ENCODE assay signal across 1 cellular context in genomic region chr1:31368611-31369107, GRCh38.
TF ChIP-seq lines count a peak whose summit lies in the region.

No MANE protein-coding gene starts in this region.

TF ChIP-seq in K562, 482 proteins besides CTCF, POLR2A, EP300 and RAD21 (continues in another document):
- TF ChIP-seq PBX2 (CRISPR knock-in tag; IDR thresholded peaks at IDR 0.05; ENCODE audit: low read depth) (no peak), PBX2 (tag; conservative IDR thresholded peaks at IDR 0.05; ENCODE audit: low read depth) (peak; percentile 53; the same call in 1 of the 2 replicates), HSF4 (CRISPR knock-in tag; IDR thresholded peaks at IDR 0.05; ENCODE audit: borderline replicate concordance) (no peak), DDX20 (tag; IDR thresholded peaks at IDR 0.05; ENCODE audit: low read depth) (no peak), ZNF668 (CRISPR knock-in tag; IDR thresholded peaks at IDR 0.05) (no peak), ZNF12 (CRISPR knock-in tag; IDR thresholded peaks at IDR 0.05) (no peak), PKNOX1 (IDR thresholded peaks at IDR 0.05) (peak; percentile 31; the same call in 1 of the 2 replicates), ARID4B (CRISPR knock-in tag; IDR thresholded peaks at IDR 0.05) (no peak), HMGN3 (IDR thresholded peaks at IDR 0.05; ENCODE audit: borderline replicate concordance, extremely low read depth, insufficient read length, low read depth, low read length) (no peak), BHLHE40 (IDR thresholded peaks at IDR 0.05; ENCODE audit: low read length) (0 out of 2 replicates have a peak, but pooled peaks have one; percentile 16), ZNF232 (CRISPR knock-in tag; IDR thresholded peaks at IDR 0.05) (no peak), CHCHD3 (CRISPR knock-in tag; IDR thresholded peaks at IDR 0.05) (no peak), TSC22D4 (tag; IDR thresholded peaks at IDR 0.05) (no peak), E2F3 (CRISPR knock-in tag; IDR thresholded peaks at IDR 0.05) (no peak), CBFB (CRISPR knock-in tag; IDR thresholded peaks at IDR 0.05) (no peak), NFIC (IDR thresholded peaks at IDR 0.05) (peak; percentile 73), ZBTB9 (CRISPR knock-in tag; IDR thresholded peaks at IDR 0.05) (no peak), POLR2AphosphoS2 (IDR thresholded peaks at IDR 0.05; ENCODE audit: low read length) (0 out of 2 replicates have a peak, but pooled peaks have one; percentile 40), NCOA6 (IDR thresholded peaks at IDR 0.05) (no peak), HDAC8 (tag; IDR thresholded peaks at IDR 0.05) (no peak), RBFOX2 (IDR thresholded peaks at IDR 0.05; ENCODE audit: low read depth, low read length) (no peak), CBFA2T3 (IDR thresholded peaks at IDR 0.05) (no peak), U2AF1 (optimal IDR thresholded peaks at IDR 0.05; ENCODE audit: low read depth, low read length) (no peak), CREM (IDR thresholded peaks at IDR 0.05; ENCODE audit: low read depth) (no peak), ZKSCAN3 (CRISPR knock-in tag; IDR thresholded peaks at IDR 0.05) (no peak), KLF10 (CRISPR knock-in tag; IDR thresholded peaks at IDR 0.05) (no peak)
- TF ChIP-seq, protein P1, sequence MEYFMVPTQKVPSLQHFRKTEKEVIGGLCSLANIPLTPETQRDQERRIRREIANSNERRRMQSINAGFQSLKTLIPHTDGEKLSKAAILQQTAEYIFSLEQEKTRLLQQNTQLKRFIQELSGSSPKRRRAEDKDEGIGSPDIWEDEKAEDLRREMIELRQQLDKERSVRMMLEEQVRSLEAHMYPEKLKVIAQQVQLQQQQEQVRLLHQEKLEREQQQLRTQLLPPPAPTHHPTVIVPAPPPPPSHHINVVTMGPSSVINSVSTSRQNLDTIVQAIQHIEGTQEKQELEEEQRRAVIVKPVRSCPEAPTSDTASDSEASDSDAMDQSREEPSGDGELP (CRISPR knock-in tag; IDR thresholded peaks at IDR 0.05; ENCODE audit: borderline replicate concordance), result peak; percentile 49; the same call in 1 of the 2 replicates
- TF ChIP-seq, protein P2, sequence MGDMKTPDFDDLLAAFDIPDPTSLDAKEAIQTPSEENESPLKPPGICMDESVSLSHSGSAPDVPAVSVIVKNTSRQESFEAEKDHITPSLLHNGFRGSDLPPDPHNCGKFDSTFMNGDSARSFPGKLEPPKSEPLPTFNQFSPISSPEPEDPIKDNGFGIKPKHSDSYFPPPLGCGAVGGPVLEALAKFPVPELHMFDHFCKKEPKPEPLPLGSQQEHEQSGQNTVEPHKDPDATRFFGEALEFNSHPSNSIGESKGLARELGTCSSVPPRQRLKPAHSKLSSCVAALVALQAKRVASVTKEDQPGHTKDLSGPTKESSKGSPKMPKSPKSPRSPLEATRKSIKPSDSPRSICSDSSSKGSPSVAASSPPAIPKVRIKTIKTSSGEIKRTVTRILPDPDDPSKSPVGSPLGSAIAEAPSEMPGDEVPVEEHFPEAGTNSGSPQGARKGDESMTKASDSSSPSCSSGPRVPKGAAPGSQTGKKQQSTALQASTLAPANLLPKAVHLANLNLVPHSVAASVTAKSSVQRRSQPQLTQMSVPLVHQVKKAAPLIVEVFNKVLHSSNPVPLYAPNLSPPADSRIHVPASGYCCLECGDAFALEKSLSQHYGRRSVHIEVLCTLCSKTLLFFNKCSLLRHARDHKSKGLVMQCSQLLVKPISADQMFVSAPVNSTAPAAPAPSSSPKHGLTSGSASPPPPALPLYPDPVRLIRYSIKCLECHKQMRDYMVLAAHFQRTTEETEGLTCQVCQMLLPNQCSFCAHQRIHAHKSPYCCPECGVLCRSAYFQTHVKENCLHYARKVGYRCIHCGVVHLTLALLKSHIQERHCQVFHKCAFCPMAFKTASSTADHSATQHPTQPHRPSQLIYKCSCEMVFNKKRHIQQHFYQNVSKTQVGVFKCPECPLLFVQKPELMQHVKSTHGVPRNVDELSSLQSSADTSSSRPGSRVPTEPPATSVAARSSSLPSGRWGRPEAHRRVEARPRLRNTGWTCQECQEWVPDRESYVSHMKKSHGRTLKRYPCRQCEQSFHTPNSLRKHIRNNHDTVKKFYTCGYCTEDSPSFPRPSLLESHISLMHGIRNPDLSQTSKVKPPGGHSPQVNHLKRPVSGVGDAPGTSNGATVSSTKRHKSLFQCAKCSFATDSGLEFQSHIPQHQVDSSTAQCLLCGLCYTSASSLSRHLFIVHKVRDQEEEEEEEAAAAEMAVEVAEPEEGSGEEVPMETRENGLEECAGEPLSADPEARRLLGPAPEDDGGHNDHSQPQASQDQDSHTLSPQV (IDR thresholded peaks at IDR 0.05), result no peak
- TF ChIP-seq, protein P3, sequence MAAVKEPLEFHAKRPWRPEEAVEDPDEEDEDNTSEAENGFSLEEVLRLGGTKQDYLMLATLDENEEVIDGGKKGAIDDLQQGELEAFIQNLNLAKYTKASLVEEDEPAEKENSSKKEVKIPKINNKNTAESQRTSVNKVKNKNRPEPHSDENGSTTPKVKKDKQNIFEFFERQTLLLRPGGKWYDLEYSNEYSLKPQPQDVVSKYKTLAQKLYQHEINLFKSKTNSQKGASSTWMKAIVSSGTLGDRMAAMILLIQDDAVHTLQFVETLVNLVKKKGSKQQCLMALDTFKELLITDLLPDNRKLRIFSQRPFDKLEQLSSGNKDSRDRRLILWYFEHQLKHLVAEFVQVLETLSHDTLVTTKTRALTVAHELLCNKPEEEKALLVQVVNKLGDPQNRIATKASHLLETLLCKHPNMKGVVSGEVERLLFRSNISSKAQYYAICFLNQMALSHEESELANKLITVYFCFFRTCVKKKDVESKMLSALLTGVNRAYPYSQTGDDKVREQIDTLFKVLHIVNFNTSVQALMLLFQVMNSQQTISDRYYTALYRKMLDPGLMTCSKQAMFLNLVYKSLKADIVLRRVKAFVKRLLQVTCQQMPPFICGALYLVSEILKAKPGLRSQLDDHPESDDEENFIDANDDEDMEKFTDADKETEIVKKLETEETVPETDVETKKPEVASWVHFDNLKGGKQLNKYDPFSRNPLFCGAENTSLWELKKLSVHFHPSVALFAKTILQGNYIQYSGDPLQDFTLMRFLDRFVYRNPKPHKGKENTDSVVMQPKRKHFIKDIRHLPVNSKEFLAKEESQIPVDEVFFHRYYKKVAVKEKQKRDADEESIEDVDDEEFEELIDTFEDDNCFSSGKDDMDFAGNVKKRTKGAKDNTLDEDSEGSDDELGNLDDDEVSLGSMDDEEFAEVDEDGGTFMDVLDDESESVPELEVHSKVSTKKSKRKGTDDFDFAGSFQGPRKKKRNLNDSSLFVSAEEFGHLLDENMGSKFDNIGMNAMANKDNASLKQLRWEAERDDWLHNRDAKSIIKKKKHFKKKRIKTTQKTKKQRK (IDR thresholded peaks at IDR 0.05; ENCODE audit: borderline replicate concordance, low read depth, low read length), result no peak
